ENCODE assay signal across 6 cellular contexts in the genomic region with DNA sequence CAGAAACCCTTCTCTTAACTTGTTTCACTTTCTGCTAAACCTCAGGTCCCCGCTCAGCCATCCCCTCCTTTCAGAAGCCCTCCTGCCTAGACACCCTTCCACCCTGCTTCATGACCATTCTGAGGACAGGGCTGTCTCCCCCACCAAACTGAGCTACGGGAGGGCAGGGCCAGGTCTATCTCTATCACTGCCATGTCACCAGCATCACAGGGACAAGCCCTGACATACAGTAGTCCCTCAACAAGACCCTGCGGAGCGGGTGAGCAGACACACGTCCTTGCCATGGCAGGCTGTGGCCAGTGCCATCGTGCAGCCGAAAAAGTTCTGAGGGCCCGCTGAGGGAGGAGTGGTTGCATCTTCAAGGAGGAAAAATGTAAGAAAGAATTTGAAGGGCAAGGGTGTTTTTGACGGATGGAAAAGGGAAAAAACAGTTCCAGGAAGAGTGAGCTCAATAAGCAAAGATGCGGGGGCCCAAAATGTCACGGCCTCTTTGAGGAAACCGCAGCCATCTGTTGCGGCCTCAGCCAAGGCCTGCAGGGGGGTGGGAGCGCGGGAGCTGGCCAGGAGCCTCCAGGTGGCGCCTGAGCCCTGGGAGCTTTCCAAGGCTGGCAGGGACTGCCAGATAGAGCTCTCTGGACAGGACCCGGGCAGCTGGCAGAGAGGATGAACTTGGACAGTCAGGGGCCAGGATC. TPM values are rescaled to one million over a fixed set of nuclear protein-coding genes. Genes with fewer than 3 reads are reported as not detected.
DNase-seq lines count a peak whose midpoint lies in the region; ATAC-seq and TF ChIP-seq lines count a peak whose summit lies in the region.

No MANE protein-coding gene starts in this region.

- in situ Hi-C loops in GM13976 (cut with MboI; ENCODE audit: low sequenced_read_pairs, unreplicated experiment) = no loop called here

- H3K36me3 Mint-ChIP-seq in MCF 10A (ENCODE audit: insufficient read depth, unreplicated experiment) (no peaks in the 10 kb centered on the region), osteocyte (ENCODE audit: unreplicated experiment) (no peaks in the 10 kb centered on the region)

- TF ChIP-seq CTCF in GM13976 (IDR thresholded peaks at IDR 0.05; ENCODE audit: borderline replicate concordance, control extremely low read depth, extremely low read depth, insufficient read depth, missing control alignments) (peak; percentile 67), MCF 10A (IDR thresholded peaks at IDR 0.05; ENCODE audit: unreplicated experiment) (peak; percentile 52), osteocyte (IDR thresholded peaks at IDR 0.05) (peak; percentile 58)

- intact Hi-C loops in MCF 10A (cut with micrococcal nuclease) = no loop called here

- no peaks in the 10 kb centered on the region for H3K9me3 Mint-ChIP-seq in MCF 10A (ENCODE audit: unreplicated experiment)
- no peaks in the 10 kb centered on the region for H3K9me3 Mint-ChIP-seq in osteocyte (ENCODE audit: unreplicated experiment)

- H3K4me1 Mint-ChIP-seq in MCF 10A (ENCODE audit: insufficient read depth, unreplicated experiment) = peaks cover 7% of the 10 kb centered on the region
- peaks cover 33% of the 10 kb centered on the region for H3K4me1 Mint-ChIP-seq in osteocyte (ENCODE audit: unreplicated experiment)

- DNase-seq in GM13976 (ENCODE audit: low spot score) = peak; percentile 64
- DNase-seq in NCI-H510A treated with DMSO at 0.1 percent for 48 hours (lab: John Stamatoyannopoulos, UW) = peak; percentile 33
- DNase-seq in MCF 10A (ENCODE audit: unreplicated experiment) = peak; percentile 72
- DNase-seq in osteocyte (ENCODE audit: extremely low spot score, unreplicated experiment) = no peak

- H3K27ac Mint-ChIP-seq in MCF 10A (ENCODE audit: low read depth, unreplicated experiment) = no peak overlapping the region
- peak overlapping the region; percentile 52 for H3K27ac Mint-ChIP-seq in osteocyte (ENCODE audit: unreplicated experiment)

- no TSS peak for BruUV-seq in MCF 10A (replicated peaks; lab: Mats Ljungman, UMichigan)

- H3K4me3 Mint-ChIP-seq in MCF 10A (ENCODE audit: unreplicated experiment) (no peak overlapping the region), osteocyte (ENCODE audit: unreplicated experiment) (no peak overlapping the region)

- ATAC-seq in GM21786 (IDR thresholded peaks at IDR 0.05; ENCODE audit: unreplicated experiment) (no peak), HG03520 (IDR thresholded peaks at IDR 0.05; ENCODE audit: unreplicated experiment) (no peak)

- POLR2A ChIA-PET in MCF 10A (lab: Yijun Ruan, JAX) = interaction anchor here (0.6 to 1.4 kb wide), 8 partner anchors 14 to 234 kb away, joined by 3 to 20 read pairs (median 3); a partner anchor contains a TSS

- H3K27me3 Mint-ChIP-seq in MCF 10A (ENCODE audit: insufficient read depth, unreplicated experiment) (no peaks in the 10 kb centered on the region), osteocyte (ENCODE audit: unreplicated experiment) (no peaks in the 10 kb centered on the region)

- CTCF ChIA-PET in MCF 10A (lab: Yijun Ruan, JAX) = interaction anchor here (0.6 to 7.7 kb wide), 23 partner anchors 9 to 431 kb away, joined by 3 to 101 read pairs (median 4); a partner anchor contains a TSS

RNA-seq across cellular contexts. Expression of a gene that starts 8.1 kb away (rescaled TPM):
- total RNA-seq in MCF 10A (2022) (not detected in 2 replicates), osteocyte (0.31 and 0.38 TPM in 2 replicates)

RNA-seq across cellular contexts. Expression of a gene that starts 15.6 kb away (rescaled TPM):
- total RNA-seq in MCF 10A (2022) (103 and 120 TPM in 2 replicates), osteocyte (167 and 168 TPM in 2 replicates)

RNA-seq across cellular contexts. Expression of a gene that starts 19.2 kb away (rescaled TPM):
- total RNA-seq in MCF 10A (2022) (not detected in 2 replicates), osteocyte (not detected in 2 replicates)

RNA-seq across cellular contexts. Expression of a gene that starts 44.2 kb away (rescaled TPM):
- 0.09 TPM in 1 of 2 replicates, not detected in the other for total RNA-seq in MCF 10A (2022)
- total RNA-seq in osteocyte = 11.2 and 11.5 TPM in 2 replicates
